8 cellular contexts compared by ENCODE assay signal in the genomic region with DNA sequence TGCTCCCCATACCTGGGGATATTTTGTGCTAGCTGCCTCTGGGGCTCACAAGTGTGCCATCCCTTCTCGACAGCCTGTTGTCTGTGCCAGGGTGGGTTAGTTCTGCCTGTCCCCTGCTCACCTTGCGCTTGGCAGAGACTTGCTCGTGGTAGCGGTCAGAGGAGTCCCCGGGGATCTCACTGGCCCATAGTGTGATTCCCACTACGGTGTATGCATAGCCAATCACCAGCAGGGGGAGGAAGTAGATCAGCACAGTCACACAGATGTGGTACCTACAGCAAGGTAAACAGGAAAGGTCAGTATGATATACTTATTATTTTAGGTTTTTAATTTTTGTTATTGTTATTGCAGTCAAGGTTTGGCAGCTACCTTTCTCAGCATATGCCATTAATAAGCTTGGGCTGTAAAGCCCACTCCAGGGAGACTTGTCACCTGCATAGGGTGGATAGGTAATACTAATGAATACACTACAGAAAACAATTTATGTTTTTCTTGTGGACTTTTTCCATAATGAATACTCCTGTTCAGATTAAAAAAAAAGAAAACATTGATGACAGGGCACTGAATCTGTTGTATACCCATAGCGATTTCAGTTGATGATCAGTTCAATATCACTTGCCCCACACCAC.
DNase-seq lines count a peak whose midpoint lies in the region; ATAC-seq and TF ChIP-seq lines count a peak whose summit lies in the region.

No MANE protein-coding gene starts in this region.

- CTCF ChIA-PET in activated CD8-positive, alpha-beta memory T cell treated with anti-CD3 and anti-CD28 coated beads, Interleukin-2, amount 10 ng/mL, durations not matched to agents 7 days and 5 days (lab: Charles Lee) = no interaction called here

- 66 to 69% methylated on average over 7 of the region's 7 CpGs for WGBS in testis, 2 donors

- H3K9me3 ChIP-seq in testis = no peaks in the 10 kb centered on the region

- H3K4me3 ChIP-seq in HL-60 (replicated peaks; ENCODE audit: insufficient read depth, low read length) = no peak overlapping the region
- H3K4me3 ChIP-seq in fibroblast of villous mesenchyme (ENCODE audit: low read depth, low read length) = no peak overlapping the region
- H3K4me3 ChIP-seq in testis = no peak overlapping the region

- H3K4me1 ChIP-seq in testis = no peaks in the 10 kb centered on the region

- H3K4me1 Mint-ChIP-seq in activated CD8-positive, alpha-beta memory T cell treated with anti-CD3 and anti-CD28 coated beads, Interleukin-2, amount 10 ng/mL, durations not matched to agents 7 days and 5 days = peaks cover 19% of the 10 kb centered on the region

- H3K27ac ChIP-seq in HL-60 (replicated peaks) (no peak overlapping the region), testis (no peak overlapping the region)

- TF ChIP-seq POLR2A in testis (IDR thresholded peaks at IDR 0.05) = no peak

- no peaks in the 10 kb centered on the region for H3K36me3 ChIP-seq in testis (ENCODE audit: low read depth, missing control alignments)

- intact Hi-C loops in testis (cut with DNase I; ENCODE audit: low total_unique reads) = no loop called here

- no peaks in the 10 kb centered on the region for H3K36me3 Mint-ChIP-seq in activated CD8-positive, alpha-beta memory T cell treated with anti-CD3 and anti-CD28 coated beads, Interleukin-2, amount 10 ng/mL, durations not matched to agents 7 days and 5 days

- H3K27me3 Mint-ChIP-seq in activated CD8-positive, alpha-beta memory T cell treated with anti-CD3 and anti-CD28 coated beads, Interleukin-2, amount 10 ng/mL, durations not matched to agents 7 days and 5 days = peaks cover 11% of the 10 kb centered on the region

- no peak overlapping the region for H3K4me3 Mint-ChIP-seq in activated CD8-positive, alpha-beta memory T cell treated with anti-CD3 and anti-CD28 coated beads, Interleukin-2, amount 10 ng/mL, durations not matched to agents 7 days and 5 days

- DNase-seq in activated CD8-positive, alpha-beta memory T cell treated with anti-CD3 and anti-CD28 coated beads, Interleukin-2, amount 10 ng/mL, durations not matched to agents 7 days and 5 days = no peak
- no peak for DNase-seq in activated CD8-positive, alpha-beta memory T cell treated with anti-CD3 and anti-CD28 coated beads, Interleukin-2, amount 50 U/mL, for 48 hours
- DNase-seq in HL-60 (ENCODE audit: low read depth in 1 of 2, low spot score in 1 of 2) (peak in 1 of 2 experiments; percentile 18), RPMI8226 (peak; percentile 61), fibroblast of villous mesenchyme (ENCODE audit: low read depth) (peak; percentile 17), testis (peak; percentile 43), NCI-H128 (lab: John Stamatoyannopoulos, UW; ENCODE audit: unreplicated experiment) (no peak)

- TF ChIP-seq CTCF in HL-60 (IDR thresholded peaks at IDR 0.05; ENCODE audit: insufficient read depth, low read length) (peak; percentile 53), fibroblast of villous mesenchyme (IDR thresholded peaks at IDR 0.05; ENCODE audit: insufficient read depth, low read depth, low read length) (peak; percentile 75), testis (IDR thresholded peaks at IDR 0.05) (peak in 2 of 3 experiments; percentile 27 to 45)

- no peaks in the 10 kb centered on the region for H3K9me3 Mint-ChIP-seq in activated CD8-positive, alpha-beta memory T cell treated with anti-CD3 and anti-CD28 coated beads, Interleukin-2, amount 10 ng/mL, durations not matched to agents 7 days and 5 days (ENCODE audit: low read depth)

- no peak overlapping the region for H3K27ac Mint-ChIP-seq in activated CD8-positive, alpha-beta memory T cell treated with anti-CD3 and anti-CD28 coated beads, Interleukin-2, amount 10 ng/mL, durations not matched to agents 7 days and 5 days

- no peaks in the 10 kb centered on the region for H3K27me3 ChIP-seq in HL-60 (ENCODE audit: insufficient read depth, poor library complexity, severe bottlenecking)
- H3K27me3 ChIP-seq in testis = no peaks in the 10 kb centered on the region

- ATAC-seq in activated CD8-positive, alpha-beta memory T cell treated with anti-CD3 and anti-CD28 coated beads, Interleukin-2, amount 10 ng/mL, durations not matched to agents 7 days and 5 days = peak; percentile 67
- peak; percentile 61 for ATAC-seq in GM21515 (IDR thresholded peaks at IDR 0.05; ENCODE audit: unreplicated experiment)

Comparison
In these comparisons a context has a peak if more than half of its experiments do, and no peak if none do; other contexts are left out.
1. DNase-seq: peak in RPMI8226 (single experiment), fibroblast of villous mesenchyme (single experiment) and testis (single experiment); none in activated CD8-positive, alpha-beta memory T cell treated with anti-CD3 and anti-CD28 coated beads, Interleukin-2, amount 10 ng/mL, durations not matched to agents 7 days and 5 days (single experiment), activated CD8-positive, alpha-beta memory T cell treated with anti-CD3 and anti-CD28 coated beads, Interleukin-2, amount 50 U/mL, for 48 hours (single experiment) and NCI-H128 (single experiment).
2. Peak in every context shown above with its lines, with median percentiles within 50 percentile points of each other: CTCF ChIP-seq.